ENCODE assay signal across 8 cellular contexts in the genomic region with DNA sequence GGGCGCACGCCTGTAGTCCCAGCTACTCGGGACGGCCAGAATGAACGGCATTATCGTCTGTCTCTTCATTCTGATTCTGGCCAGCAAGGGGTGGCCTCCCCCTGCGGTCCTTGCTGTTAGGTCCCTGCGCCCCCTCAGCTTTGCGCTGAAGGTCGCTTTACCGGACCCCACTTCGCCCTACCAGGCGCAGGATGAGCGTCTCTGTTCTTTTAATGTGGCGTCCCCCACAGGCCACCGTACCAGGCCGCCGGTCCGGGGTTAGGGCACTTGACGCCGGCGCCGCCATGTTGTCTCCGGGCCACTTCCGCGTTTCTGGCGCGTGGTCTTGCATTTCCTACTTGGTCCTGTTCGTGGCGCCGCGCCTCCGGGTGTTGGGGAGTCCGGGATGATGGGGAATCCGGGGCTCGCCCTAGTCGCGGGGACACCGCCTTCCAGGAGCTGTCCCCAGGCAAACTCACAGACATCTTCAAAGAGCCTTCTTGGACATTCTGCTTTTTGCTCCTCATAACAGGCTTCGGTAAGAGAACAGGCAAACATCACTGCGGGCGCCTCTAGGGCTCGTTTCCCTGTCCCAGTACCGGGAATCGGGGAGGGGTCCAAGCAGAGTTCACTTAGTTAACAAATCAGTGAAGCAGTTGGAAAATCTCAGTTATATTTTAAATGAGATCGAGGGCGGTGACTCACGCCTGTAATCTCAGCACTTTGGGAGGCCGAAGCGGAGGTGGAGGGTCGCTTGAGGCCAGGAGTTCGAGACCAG. TPM values are rescaled to one million over a fixed set of nuclear protein-coding genes. Genes with fewer than 3 reads are reported as not detected.
DNase-seq lines count a peak whose midpoint lies in the region; ATAC-seq and TF ChIP-seq lines count a peak whose summit lies in the region.

No MANE protein-coding gene starts in this region.

- peak overlapping the region; percentile 94 for H3K27ac Mint-ChIP-seq in type B pancreatic cell

- intact Hi-C loops in adrenal gland (cut with DNase I) (no loop called here), heart left ventricle (cut with DNase I) (loop anchor here in 5 of 10 donors (2.0 to 10.0 kb wide), 7 partner anchors 175 to 495 kb away; partner anchors contain the start of genes ATP8B1 (in 1 of the 5) and NEDD4L (in 1 of the 5))

- H3K27ac ChIP-seq in adrenal gland (peak overlapping the region in 4 of 5 donors; percentile 50 to 82 (median 76)), heart left ventricle (peak overlapping the region in 11 of 12 donors; percentile 42 to 90 (median 83))

- no peaks in the 10 kb centered on the region for H3K27me3 ChIP-seq in adrenal gland
- no peaks in the 10 kb centered on the region for H3K27me3 ChIP-seq in heart left ventricle

- no peaks in the 10 kb centered on the region for H3K36me3 ChIP-seq in adrenal gland (replicated peaks in 1 of 2)
- no peaks in the 10 kb centered on the region for H3K36me3 ChIP-seq in heart left ventricle

- H3K9me3 Mint-ChIP-seq in type B pancreatic cell: no peaks in the 10 kb centered on the region

- H3K9me3 ChIP-seq in adrenal gland (replicated peaks in 1 of 3) (no peaks in the 10 kb centered on the region), heart left ventricle (no peaks in the 10 kb centered on the region)

- TF ChIP-seq CTCF in GM12875 (IDR thresholded peaks at IDR 0.05; ENCODE audit: borderline replicate concordance, insufficient read depth, low read depth, low read length): peak; percentile 71
- peak; percentile 51 to 83 (median 74) for TF ChIP-seq CTCF in adrenal gland (IDR thresholded peaks at IDR 0.05)
- TF ChIP-seq CTCF in heart left ventricle (IDR thresholded peaks at IDR 0.05): peak; percentile 56 to 95 (median 70)
- peak; percentile 74 for TF ChIP-seq CTCF in type B pancreatic cell (conservative IDR thresholded peaks at IDR 0.05)

- no peaks in the 10 kb centered on the region for H3K27me3 Mint-ChIP-seq in type B pancreatic cell

- TF ChIP-seq POLR2A in adrenal gland (IDR thresholded peaks at IDR 0.05) (peak in 1 of 2 donors; percentile 43), heart left ventricle (IDR thresholded peaks at IDR 0.05) (peak in 1 of 2 donors; percentile 40)

- peaks cover 13% of the 10 kb centered on the region for H3K4me1 Mint-ChIP-seq in type B pancreatic cell (ENCODE audit: unreplicated experiment)

- peak overlapping the region; percentile 97 for H3K4me3 Mint-ChIP-seq in type B pancreatic cell

- H3K4me3 ChIP-seq in GM12875 (ENCODE audit: low read depth, low read length): peak overlapping the region; percentile 55
- H3K4me3 ChIP-seq in adrenal gland: peak overlapping the region in 3 of 4 donors; percentile 45 to 70 (median 65)
- H3K4me3 ChIP-seq in heart left ventricle: peak overlapping the region; percentile 50 to 81 (median 70)

- peaks cover 5% of the 10 kb centered on the region for H3K36me3 Mint-ChIP-seq in type B pancreatic cell

- H3K4me1 ChIP-seq in adrenal gland (replicated peaks in 1 of 2) (peaks cover 0 to 6% of the 10 kb centered on the region in 2 donors), heart left ventricle (peaks cover 0 to 18% (median 9%) of the 10 kb centered on the region in 12 donors)

- WGBS in adrenal gland, 4 donors: 2 to 3% (median 3%) methylated on average over 18 to 52 of the region's 52 CpGs
- WGBS in heart left ventricle, 4 donors: 4 to 6% (median 5%) methylated on average over 50 to 52 of the region's 52 CpGs

- peak; percentile 93 for ATAC-seq in HG02840 (IDR thresholded peaks at IDR 0.05; ENCODE audit: low FRiP score, unreplicated experiment)
- ATAC-seq in heart left ventricle: peak; percentile 98 to 99 (median 98)

- DNase-seq in NCI-H1417 treated with DMSO at 0.1 percent for 48 hours (lab: John Stamatoyannopoulos, UW) (peak; percentile 89), SW 1271 (lab: John Stamatoyannopoulos, UW) (peak; percentile 48 to 81), adrenal gland (peak; percentile 96 to 99 (median 98)), heart left ventricle (peak; percentile 97 to 98 (median 98)), pons (ENCODE audit: low spot score) (peak; percentile 95), type B pancreatic cell (ENCODE audit: extremely low spot score, unreplicated experiment) (peak; percentile 95)

RNA-seq across cellular contexts. Expression of gene NARS1, which starts 8.5 kb away (rescaled TPM):
- total RNA-seq in adrenal gland: 100 to 1,000 TPM in 4 of 8 donors, 10 to 100 TPM in 4; 82.4 to 125 (median 96.3) TPM
- polyA plus RNA-seq in adrenal gland: 100 to 1,000 TPM in 1 of 3 donors, 10 to 100 TPM in 2; 57.4 to 240 (median 72.2) TPM
- 100 to 1,000 TPM in 8 of 9 donors, 10 to 100 TPM in 1; 90.3 to 158 (median 114) TPM for total RNA-seq in heart left ventricle
- 100 to 1,000 TPM in 1 of 2 donors, 10 to 100 TPM in 1; 69.5 to 138 TPM for polyA plus RNA-seq in heart left ventricle
- 98.7 and 134 TPM in 2 replicates for total RNA-seq in type B pancreatic cell (ENCODE audit: low replicate concordance)

RNA-seq across cellular contexts. Expression of gene FECH, which starts 43.7 kb away (rescaled TPM):
- total RNA-seq in adrenal gland (100 to 1,000 TPM in 1 of 8 donors, 10 to 100 TPM in 7; 36.3 to 247 (median 47.4) TPM), heart left ventricle (10 to 100 TPM; 29.0 to 93.3 (median 50.7) TPM), type B pancreatic cell (ENCODE audit: low replicate concordance) (22.1 and 43.1 TPM in 2 replicates)
- polyA plus RNA-seq in adrenal gland (10 to 100 TPM in 1 of 3 donors, 1 to 10 TPM in 2; 6.4 to 45.7 (median 7.2) TPM), heart left ventricle (10 to 100 TPM in 1 of 2 donors, 1 to 10 TPM in 1; 4.7 to 21.0 TPM)

Comparison
In these comparisons a context has a peak if more than half of its experiments do, and no peak if none do; other contexts are left out.
1. Peak in every context shown above with its lines: DNase-seq, ATAC-seq, H3K4me3 ChIP-seq and H3K27ac ChIP-seq.